In genomic region chr17:43468746-43469544, GRCh38 we compare ENCODE assay signal across 12 cellular contexts. TPM values are rescaled to one million over a fixed set of nuclear protein-coding genes. Genes with fewer than 3 reads are reported as not detected.
DNase-seq lines count a peak whose midpoint lies in the region; ATAC-seq and TF ChIP-seq lines count a peak whose summit lies in the region.
"Had no signal": no experiment of that assay in that cellular context is flagged by ENCODE, and none has a peak within 500 bp of the region (broad histone marks: within the 10 kb centered on the region; RNA-seq: fewer than 3 reads in every experiment).

No MANE protein-coding gene starts in this region.

- peak; percentile 96 for DNase-seq in EL
- DNase-seq in NCI-H524 (lab: John Stamatoyannopoulos, UW), result peak; percentile 64 to 79
- DNase-seq in epidermal melanocyte (ENCODE audit: insufficient read length, low spot score), result peak; percentile 44
- DNase-seq in renal cortical epithelial cell (ENCODE audit: low read depth), result peak; percentile 96
- no peak for DNase-seq in GM10248 (ENCODE audit: extremely low spot score)
- DNase-seq in heart left ventricle, result no peak
- DNase-seq in H7, result no peak
- DNase-seq: activated effector memory CD4-positive, alpha-beta T cell treated with Interleukin-2 at 50 U/mL for 16 hours; GOT3 had no signal

- ATAC-seq in heart left ventricle (no peak), GM18520 (IDR thresholded peaks at IDR 0.05; ENCODE audit: unreplicated experiment) (no peak)

- POLR2A ChIA-PET in GM10248 (lab: Yijun Ruan, JAX), result no interaction called here

- TF ChIP-seq POLR2A in heart left ventricle (IDR thresholded peaks at IDR 0.05), result no peak

- no peak for TF ChIP-seq CTCF in GM10248 (IDR thresholded peaks at IDR 0.05; ENCODE audit: control extremely low read depth, extremely low read depth, low read depth, missing control alignments)
- no peak for TF ChIP-seq CTCF in heart left ventricle (IDR thresholded peaks at IDR 0.05)

- no peaks in the 10 kb centered on the region for H3K9me3 ChIP-seq in heart left ventricle
- H3K9me3 ChIP-seq: thoracic aorta had no signal

- CTCF ChIA-PET in GM10248 (lab: Yijun Ruan, JAX), result interaction anchor here (0.9 to 4.0 kb wide), 3 partner anchors 14 to 52 kb away, joined by 3 to 32 read pairs (median 3); partner anchors contain the start of gene DHX8

- H3K4me3 ChIP-seq in heart left ventricle, result no peak overlapping the region
- no peak overlapping the region for H3K4me3 ChIP-seq in H7 (ENCODE audit: insufficient read depth, low read depth, low read length)
- H3K4me3 ChIP-seq: thoracic aorta had no signal

- H3K36me3 ChIP-seq in heart left ventricle (no peaks in the 10 kb centered on the region), H7 (replicated peaks; ENCODE audit: control insufficient read depth, insufficient read depth, low read length) (no peaks in the 10 kb centered on the region)
- H3K36me3 ChIP-seq: thoracic aorta had no signal

- H3K4me1 ChIP-seq in heart left ventricle, result peaks cover 0 to 17% (median 3%) of the 10 kb centered on the region in 12 donors

- H3K27ac ChIP-seq in heart left ventricle, result no peak overlapping the region
- H3K27ac ChIP-seq: KMS-11, thoracic aorta had no signal

- intact Hi-C loops in heart left ventricle (cut with DNase I), result loop anchor here in 2 of 10 donors (5.0 kb wide), 1 partner anchor 52 kb away; no protein-coding TSS in a partner anchor

- 77 to 87% (median 82%) methylated on average over 7 of the region's 7 CpGs for WGBS in heart left ventricle, 4 donors

- H3K27me3 ChIP-seq in heart left ventricle, result no peaks in the 10 kb centered on the region
- H3K27me3 ChIP-seq in H7 (ENCODE audit: control insufficient read depth, insufficient read depth, low read length), result no peaks in the 10 kb centered on the region

RNA-seq across cellular contexts. Expression of gene DHX8, which starts 14.8 kb away (rescaled TPM):
- total RNA-seq in renal cortical epithelial cell, result 29.3 and 57.4 TPM in 2 replicates
- total RNA-seq in heart left ventricle, result 10 to 100 TPM; 22.7 to 41.0 (median 28.1) TPM
- 10 to 100 TPM; 13.4 to 30.7 TPM for polyA plus RNA-seq in heart left ventricle
- total RNA-seq in H7 (2014; rRNA removed; shearing (Covaris generic)), result 42.6 and 44.9 TPM in 2 replicates

Comparison
In these comparisons a context has a peak if more than half of its experiments do, and no peak if none do; other contexts are left out.
1. DNase-seq: peak in EL (single experiment), NCI-H524 (2 of 2), epidermal melanocyte (single experiment) and renal cortical epithelial cell (single experiment); none in GM10248 (single experiment), heart left ventricle (0 of 5) and H7 (single experiment).